20 cellular contexts compared by ENCODE assay signal in genomic region chr2:178074123-178075005, GRCh38. TPM values are rescaled to one million over a fixed set of nuclear protein-coding genes. Genes with fewer than 3 reads are reported as not detected.
A peak's percentile ranks its signal among the peaks of the same experiment; 100 is the strongest.
DNase-seq lines count a peak whose midpoint lies in the region; ATAC-seq and TF ChIP-seq lines count a peak whose summit lies in the region.
"Had no signal": no experiment of that assay in that cellular context is flagged by ENCODE, and none has a peak within 500 bp of the region (broad histone marks: within the 10 kb centered on the region; RNA-seq: fewer than 3 reads in every experiment).

No MANE protein-coding gene starts in this region.

- H3K4me1 ChIP-seq in HEK293 (ENCODE audit: control insufficient read depth, insufficient read depth, low read length) = no peaks in the 10 kb centered on the region
- H3K4me1 ChIP-seq in CD8-positive, alpha-beta T cell (ENCODE audit: insufficient read depth, low read length) = no peaks in the 10 kb centered on the region
- peaks cover 0 to 11% (median 0%) of the 10 kb centered on the region in 12 donors for H3K4me1 ChIP-seq in heart left ventricle

- peaks cover 14% of the 10 kb centered on the region for H3K27me3 ChIP-seq in CD8-positive, alpha-beta T cell (ENCODE audit: insufficient read depth, low read length)
- peaks cover 0 to 32% (median 0%) of the 10 kb centered on the region in 9 donors for H3K27me3 ChIP-seq in heart left ventricle
- H3K27me3 ChIP-seq: transverse colon had no signal

- CTCF ChIA-PET in HEK293 (lab: Yijun Ruan, JAX) = interaction anchor here (0.5 to 1.1 kb wide), 3 partner anchors 16 to 254 kb away, joined by 3 to 6 read pairs (median 3); partner anchors contain the start of gene RBM45
- CTCF ChIA-PET in CD8-positive, alpha-beta T cell (lab: Charles Lee) = no interaction called here

- ATAC-seq in CD8-positive, alpha-beta T cell = no peak
- ATAC-seq in HG02840 (IDR thresholded peaks at IDR 0.05; ENCODE audit: low FRiP score, unreplicated experiment) (no peak), heart left ventricle (no peak)
- ATAC-seq: left lung had no signal

- H3K9me3 ChIP-seq in HEK293 (ENCODE audit: control insufficient read depth, insufficient read depth, low read depth, low read length) (no peaks in the 10 kb centered on the region), heart left ventricle (peaks cover 0 to 4% (median 0%) of the 10 kb centered on the region in 12 donors)
- no peaks in the 10 kb centered on the region for H3K9me3 ChIP-seq in CD8-positive, alpha-beta T cell (ENCODE audit: low read length)
- H3K9me3 ChIP-seq: transverse colon had no signal

- TF ChIP-seq CTCF in HEK293 (tag by site-specific recombination; IDR thresholded peaks at IDR 0.05) (no peak), heart left ventricle (IDR thresholded peaks at IDR 0.05) (no peak)
- no peak for TF ChIP-seq CTCF in CD8-positive, alpha-beta T cell (IDR thresholded peaks at IDR 0.05)

- in situ Hi-C loops in ACHN (cut with HindIII; ENCODE audit: low pct_ligation_motif_present, low pct_unique_long_range_greater_than_20kb, low sequenced_read_pairs) = no loop called here

- no peak overlapping the region for H3K4me3 ChIP-seq in HEK293 (ENCODE audit: low read depth, low read length)
- H3K4me3 ChIP-seq in CD8-positive, alpha-beta T cell (ENCODE audit: low read depth, low read length) = no peak overlapping the region
- no peak overlapping the region for H3K4me3 ChIP-seq in heart left ventricle
- H3K4me3 ChIP-seq: left lung had no signal

- H3K27me3 Mint-ChIP-seq in CD8-positive, alpha-beta T cell (ENCODE audit: low read depth) = peaks cover 52% of the 10 kb centered on the region

- H3K4me3 Mint-ChIP-seq in CD8-positive, alpha-beta T cell = no peak overlapping the region
- H3K4me3 Mint-ChIP-seq: activated naive CD4-positive, alpha-beta T cell treated with anti-CD3 and anti-CD28 coated beads for 36 hours; T-helper 1 cell treated with Interleukin-12 subunit alpha and Interleukin-12 subunit beta and Interleukin-4 antibody, amounts not matched to agents 30 μg/mL and 1 μg/mL, for 36 hours had no signal

- no peak overlapping the region for H3K27ac Mint-ChIP-seq in CD8-positive, alpha-beta T cell
- H3K27ac Mint-ChIP-seq: activated naive CD4-positive, alpha-beta T cell treated with anti-CD3 and anti-CD28 coated beads for 36 hours; T-helper 1 cell treated with Interleukin-12 subunit alpha and Interleukin-12 subunit beta and Interleukin-4 antibody, amounts not matched to agents 30 μg/mL and 1 μg/mL, for 36 hours had no signal

- peaks cover 11% of the 10 kb centered on the region for H3K4me1 Mint-ChIP-seq in CD8-positive, alpha-beta T cell (ENCODE audit: low read depth)

- peak; percentile 25 for DNase-seq in ACHN
- DNase-seq in RPMI7951 (ENCODE audit: low read depth) = peak; percentile 65
- peak; percentile 18 to 57 for DNase-seq in erythroblast (lab: John Stamatoyannopoulos, UW)
- no peak for DNase-seq in CD8-positive, alpha-beta T cell
- DNase-seq in heart left ventricle = no peak
- DNase-seq in central memory CD4-positive, alpha-beta T cell = no peak
- DNase-seq: activated CD4-positive, CD25-positive, alpha-beta regulatory T cell treated with anti-CD3 and anti-CD28 coated beads, Interleukin-2, amount 50 U/mL, for 72 hours; activated CD8-positive, alpha-beta memory T cell treated with anti-CD3 and anti-CD28 coated beads, Interleukin-2, amount 50 U/mL, for 48 hours; activated naive CD4-positive, alpha-beta T cell treated with anti-CD3 and anti-CD28 coated beads for 36 hours; COR-L47; effector memory CD4-positive, alpha-beta T cell; left lung; NCI-H187; posterior cingulate gyrus; transverse colon had no signal

- H3K9me3 Mint-ChIP-seq in CD8-positive, alpha-beta T cell = no peaks in the 10 kb centered on the region
- H3K9me3 Mint-ChIP-seq: activated naive CD4-positive, alpha-beta T cell treated with anti-CD3 and anti-CD28 coated beads for 36 hours; T-helper 1 cell treated with Interleukin-12 subunit alpha and Interleukin-12 subunit beta and Interleukin-4 antibody, amounts not matched to agents 30 μg/mL and 1 μg/mL, for 36 hours had no signal

- H3K36me3 ChIP-seq in HEK293 (ENCODE audit: control insufficient read depth in 2 of 2, insufficient read depth in 1 of 2, low read length in 2 of 2) = no peaks in the 10 kb centered on the region
- H3K36me3 ChIP-seq in CD8-positive, alpha-beta T cell (ENCODE audit: insufficient read depth, low read length) = no peaks in the 10 kb centered on the region
- no peaks in the 10 kb centered on the region for H3K36me3 ChIP-seq in heart left ventricle
- H3K36me3 ChIP-seq: left lung, transverse colon had no signal

- H3K27ac ChIP-seq in HEK293 (ENCODE audit: extremely low read depth, low read depth, low read length) (no peak overlapping the region), heart left ventricle (no peak overlapping the region)
- H3K27ac ChIP-seq in CD8-positive, alpha-beta T cell (ENCODE audit: low read depth, low read length) = no peak overlapping the region
- H3K27ac ChIP-seq: left lung had no signal

- 79 to 86% (median 85%) methylated on average over 8 of the region's 8 CpGs for WGBS in heart left ventricle, 4 donors

- intact Hi-C loops in CD8-positive, alpha-beta T cell (cut with DNase I, micrococcal nuclease) = no loop called here
- intact Hi-C loops in heart left ventricle (cut with DNase I) = loop anchor here in 1 of 10 donors (5.0 kb wide), 1 partner anchor 277 kb away; no protein-coding TSS in a partner anchor

- POLR2A ChIA-PET in HEK293 (lab: Yijun Ruan, JAX) = interaction anchor here (0.7 kb wide), 1 partner anchor 37 kb away, joined by 4 read pairs; the partner anchor contains the start of gene RBM45
- POLR2A ChIA-PET in CD8-positive, alpha-beta T cell (lab: Charles Lee) = no interaction called here

- TF ChIP-seq POLR2A in erythroblast (IDR thresholded peaks at IDR 0.05; ENCODE audit: low read length) (no peak), heart left ventricle (IDR thresholded peaks at IDR 0.05) (no peak)

- H3K36me3 Mint-ChIP-seq in CD8-positive, alpha-beta T cell = no peaks in the 10 kb centered on the region

TF ChIP-seq in HEK293, 187 proteins besides CTCF, POLR2A, EP300 and RAD21:
- no peak for TF ChIP-seq MYNN (tag by site-specific recombination; IDR thresholded peaks at IDR 0.05; ENCODE audit: borderline replicate concordance)
- TF ChIP-seq PRDM10 (tag by site-specific recombination; IDR thresholded peaks at IDR 0.05) = peak; percentile 84
- peak; percentile 74 for TF ChIP-seq PRDM1 (tag by site-specific recombination; IDR thresholded peaks at IDR 0.05)

RNA-seq across cellular contexts. Expression of gene PDE11A, which starts 1.8 kb away (rescaled TPM):
- 0.20 and 0.24 TPM in 2 replicates for total RNA-seq in RPMI7951 (2014; rRNA removed; shearing (Covaris generic))
- not detected for total RNA-seq in CD8-positive, alpha-beta T cell
- 1 to 10 TPM in 5 of 9 donors, under 1 TPM in 4; 0.44 to 2.9 (median 1.0) TPM for total RNA-seq in heart left ventricle
- under 1 TPM; 0.24 to 0.38 TPM for polyA plus RNA-seq in heart left ventricle
- total RNA-seq: activated naive CD4-positive, alpha-beta T cell treated with anti-CD3 and anti-CD28 coated beads for 36 hours; LHCN-M2 had no signal
- polyA plus RNA-seq: smooth muscle cell had no signal

RNA-seq across cellular contexts. Expression of gene RBM45, which starts 37.9 kb away (rescaled TPM):
- total RNA-seq in RPMI7951 (2014; rRNA removed; shearing (Covaris generic)) = 18.1 and 18.6 TPM in 2 replicates
- total RNA-seq in CD8-positive, alpha-beta T cell = 1 to 10 TPM; 6.4 to 6.8 TPM
- total RNA-seq in heart left ventricle = 10 to 100 TPM in 1 of 9 donors, 1 to 10 TPM in 8; 3.8 to 11.2 (median 6.8) TPM
- polyA plus RNA-seq in heart left ventricle = 10 to 100 TPM in 1 of 2 donors, 1 to 10 TPM in 1; 6.5 to 10.1 TPM

Comparison
In these comparisons a context has a peak if more than half of its experiments do, and no peak if none do; other contexts are left out.
1. DNase-seq: peak in ACHN (single experiment), RPMI7951 (single experiment) and erythroblast (2 of 2); none in CD8-positive, alpha-beta T cell (0 of 7), heart left ventricle (0 of 5) and central memory CD4-positive, alpha-beta T cell (single experiment).